24 cellular contexts compared by ENCODE assay signal in genomic region chr1:21707086-21707840, GRCh38. TPM values are rescaled to one million over a fixed set of nuclear protein-coding genes. Genes with fewer than 3 reads are reported as not detected.
A peak's percentile ranks its signal among the peaks of the same experiment; 100 is the strongest.
DNase-seq lines count a peak whose midpoint lies in the region; ATAC-seq and TF ChIP-seq lines count a peak whose summit lies in the region.
"Had no signal": no experiment of that assay in that cellular context is flagged by ENCODE, and none has a peak within 500 bp of the region (broad histone marks: within the 10 kb centered on the region; RNA-seq: fewer than 3 reads in every experiment).

No MANE protein-coding gene starts in this region.

- H3K4me1 Mint-ChIP-seq in activated T-cell treated with anti-CD3 and anti-CD28 coated beads, Interleukin-2, amount 50 U/mL, for 72 hours (ENCODE audit: low read depth), result peaks cover 8% of the 10 kb centered on the region

- H3K9me3 ChIP-seq in iPS-20b (ENCODE audit: insufficient read depth, low read depth, low read length), result no peaks in the 10 kb centered on the region
- no peaks in the 10 kb centered on the region for H3K9me3 ChIP-seq in adrenal gland (replicated peaks in 1 of 3)
- H3K9me3 ChIP-seq: esophagus muscularis mucosa had no signal

- no peak for TF ChIP-seq POLR2A in adrenal gland (IDR thresholded peaks at IDR 0.05)

- no peak for ATAC-seq in activated T-cell treated with anti-CD3 and anti-CD28 coated beads, Interleukin-2, amount 50 U/mL, for 72 hours (replicated peaks in 1 of 2)
- ATAC-seq: effector memory CD8-positive, alpha-beta T cell had no signal

- H3K4me3 Mint-ChIP-seq in activated T-cell treated with anti-CD3 and anti-CD28 coated beads, Interleukin-2, amount 50 U/mL, for 72 hours, result no peak overlapping the region
- H3K4me3 Mint-ChIP-seq: activated CD4-positive, alpha-beta T cell treated with anti-CD3 and anti-CD28 coated beads, Interleukin-2, amount 10 ng/mL, durations not matched to agents 7 days and 5 days; effector memory CD8-positive, alpha-beta T cell had no signal

- H3K27me3 ChIP-seq in iPS-20b (ENCODE audit: insufficient read depth, low read length) (no peaks in the 10 kb centered on the region), adrenal gland (no peaks in the 10 kb centered on the region)
- H3K27me3 ChIP-seq: esophagus muscularis mucosa had no signal

- H3K27me3 Mint-ChIP-seq in activated T-cell treated with anti-CD3 and anti-CD28 coated beads, Interleukin-2, amount 50 U/mL, for 72 hours (ENCODE audit: low read depth), result no peaks in the 10 kb centered on the region
- H3K27me3 Mint-ChIP-seq: activated CD4-positive, alpha-beta T cell treated with anti-CD3 and anti-CD28 coated beads, Interleukin-2, amount 10 ng/mL, durations not matched to agents 7 days and 5 days; effector memory CD8-positive, alpha-beta T cell had no signal

- H3K4me3 ChIP-seq in astrocyte of the spinal cord (ENCODE audit: low read depth, low read length) (no peak overlapping the region), iPS-20b (ENCODE audit: low read length) (no peak overlapping the region), adrenal gland (no peak overlapping the region)
- H3K4me3 ChIP-seq: esophagus muscularis mucosa, GM23248, lung had no signal

- TF ChIP-seq CTCF in astrocyte of the spinal cord (IDR thresholded peaks at IDR 0.05; ENCODE audit: low read depth, low read length), result no peak
- TF ChIP-seq CTCF in adrenal gland (IDR thresholded peaks at IDR 0.05), result no peak

- no peaks in the 10 kb centered on the region for H3K9me3 Mint-ChIP-seq in activated T-cell treated with anti-CD3 and anti-CD28 coated beads, Interleukin-2, amount 50 U/mL, for 72 hours
- H3K9me3 Mint-ChIP-seq: activated CD4-positive, alpha-beta T cell treated with anti-CD3 and anti-CD28 coated beads, Interleukin-2, amount 10 ng/mL, durations not matched to agents 7 days and 5 days; effector memory CD8-positive, alpha-beta T cell had no signal

- H3K4me1 ChIP-seq in iPS-20b (ENCODE audit: insufficient read depth, low read length), result peaks cover 17% of the 10 kb centered on the region; the same call in 1 of the 2 replicates
- peaks cover 0 to 12% of the 10 kb centered on the region in 2 donors for H3K4me1 ChIP-seq in adrenal gland (replicated peaks in 1 of 2)

- H3K27ac ChIP-seq in iPS-20b (ENCODE audit: low read length) (no peak overlapping the region), adrenal gland (no peak overlapping the region)
- H3K27ac ChIP-seq: esophagus muscularis mucosa, GM23248 had no signal

- H3K27ac Mint-ChIP-seq in activated T-cell treated with anti-CD3 and anti-CD28 coated beads, Interleukin-2, amount 50 U/mL, for 72 hours, result peak overlapping the region; percentile 65
- H3K27ac Mint-ChIP-seq: activated CD4-positive, alpha-beta T cell treated with anti-CD3 and anti-CD28 coated beads, Interleukin-2, amount 10 ng/mL, durations not matched to agents 7 days and 5 days; effector memory CD8-positive, alpha-beta T cell had no signal

- peak overlapping the region; percentile 26; the same call in 1 of the 2 replicates for H3K9ac ChIP-seq in iPS-20b (ENCODE audit: low read depth, low read length)
- H3K9ac ChIP-seq: GM23248 had no signal

- 63 to 70% (median 64%) methylated on average over 5 of the region's 5 CpGs for WGBS in adrenal gland, 4 donors

- H3K36me3 Mint-ChIP-seq in activated T-cell treated with anti-CD3 and anti-CD28 coated beads, Interleukin-2, amount 50 U/mL, for 72 hours (ENCODE audit: insufficient read depth in 2 of 2), result peaks cover 5 to 32% of the 10 kb centered on the region in 2 donors

- intact Hi-C loops in adrenal gland (cut with DNase I), result no loop called here

- peaks cover 64% of the 10 kb centered on the region for H3K36me3 ChIP-seq in iPS-20b (ENCODE audit: insufficient read depth, low read depth, low read length)
- H3K36me3 ChIP-seq in adrenal gland (replicated peaks in 1 of 2), result peaks cover 0 to 46% of the 10 kb centered on the region in 2 donors

- no peak for DNase-seq in activated T-cell treated with anti-CD3 and anti-CD28 coated beads, Interleukin-2, amount 50 U/mL, for 72 hours
- no peak for DNase-seq in activated T-cell treated with anti-CD3 and anti-CD28 coated beads for 4 hours
- DNase-seq in astrocyte of the spinal cord (ENCODE audit: low read depth, low spot score), result peak; percentile 44
- peak; percentile 29 for DNase-seq in smooth muscle cell of the brain vasculature (ENCODE audit: low read depth, low spot score)
- no peak for DNase-seq in adrenal gland
- DNase-seq in amygdala (lab: John Stamatoyannopoulos, UW), result no peak
- no peak for DNase-seq in SK-N-DZ (ENCODE audit: low spot score)
- DNase-seq: activated CD4-positive, alpha-beta T cell treated with anti-CD3 and anti-CD28 coated beads, Interleukin-2, amount 10 ng/mL, durations not matched to agents 7 days and 5 days; activated CD8-positive, alpha-beta memory T cell treated with anti-CD3 and anti-CD28 coated beads, Interleukin-2, amount 50 U/mL, for 48 hours; activated gamma-delta T cell; amniotic stem cell; cerebellar nuclear complex; COR-L47; DND-41; effector memory CD8-positive, alpha-beta T cell; MM.1S; NCI-H1436 treated with DMSO at 0.1 percent for 48 hours; NCI-H510A treated with DMSO at 0.1 percent for 48 hours; SIG-M5; stimulated activated CD4-positive, alpha-beta T cell treated with anti-CD3 and anti-CD28 coated beads, Interleukin-15, amount 100 ng/mL, for 24 hours had no signal

- in situ Hi-C loops in astrocyte of the spinal cord (cut with HindIII; ENCODE audit: low sequenced_read_pairs), result no loop called here

RNA-seq across cellular contexts. Expression of gene RAP1GAP, which starts 38.1 kb away (rescaled TPM):
- 1 to 10 TPM; 1.2 to 2.4 TPM for total RNA-seq in activated T-cell treated with anti-CD3 and anti-CD28 coated beads, Interleukin-2, amount 50 U/mL, for 72 hours
- 100 to 1,000 TPM in 3 of 8 donors, 10 to 100 TPM in 5; 52.4 to 409 (median 90.0) TPM for total RNA-seq in adrenal gland
- 100 to 1,000 TPM in 2 of 3 donors, 10 to 100 TPM in 1; 62.4 to 250 (median 105) TPM for polyA plus RNA-seq in adrenal gland
- polyA plus RNA-seq in SK-N-DZ (2014; cell fraction: cytosol; rRNA removed), result 0.71 and 1.4 TPM in 2 replicates
- polyA plus RNA-seq in SK-N-DZ (2014; cell fraction: nucleus; rRNA removed), result 3.6 and 3.7 TPM in 2 replicates

Comparison
In these comparisons a context has a peak if more than half of its experiments do, and no peak if none do; other contexts are left out.
1. DNase-seq: peak in astrocyte of the spinal cord (single experiment) and smooth muscle cell of the brain vasculature (single experiment); none in activated T-cell treated with anti-CD3 and anti-CD28 coated beads, Interleukin-2, amount 50 U/mL, for 72 hours (0 of 2), activated T-cell treated with anti-CD3 and anti-CD28 coated beads for 4 hours (single experiment), adrenal gland (0 of 7), amygdala (0 of 56) and SK-N-DZ (single experiment).
2. RNA of gene RAP1GAP, which starts 38.1 kb away (total RNA-seq): 52.4 to 409 TPM in adrenal gland; 1.2 to 2.4 TPM in activated T-cell treated with anti-CD3 and anti-CD28 coated beads, Interleukin-2, amount 50 U/mL, for 72 hours; every median in the first group is over 10 times any median in the second.